In the genomic region with DNA sequence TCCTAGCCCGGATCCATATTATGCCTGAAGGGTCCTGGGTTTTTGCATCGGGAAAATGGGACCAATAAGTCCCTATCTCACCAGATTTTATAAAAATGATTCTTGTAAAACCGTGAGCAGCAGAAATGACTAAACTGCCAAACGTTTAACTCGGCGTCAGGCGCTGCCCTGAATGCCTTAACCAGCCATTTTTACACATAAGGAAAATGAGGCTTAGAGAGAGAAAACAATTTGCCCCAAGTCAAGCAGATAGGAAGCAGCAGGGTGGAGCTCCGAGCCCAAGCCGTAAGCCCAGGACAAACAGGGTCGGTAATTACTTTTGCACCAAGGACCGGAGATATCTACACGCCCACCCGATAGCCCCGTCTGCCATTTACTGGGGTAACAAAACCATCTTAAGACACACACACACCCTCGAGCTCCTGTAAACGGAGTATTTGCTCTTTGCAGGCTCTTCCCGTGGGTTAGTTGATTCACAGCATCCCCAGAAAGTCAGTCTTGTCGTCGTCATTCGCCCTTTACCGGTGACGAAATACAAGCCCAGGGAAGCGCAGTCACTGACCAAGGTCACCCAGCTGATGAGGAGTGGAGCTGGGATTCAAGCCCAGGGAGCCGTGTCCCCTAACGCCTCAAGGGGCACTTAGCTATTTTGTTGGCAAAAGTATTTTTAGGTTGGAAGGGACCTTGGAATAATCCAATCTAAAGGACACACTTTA, we compare ENCODE assay signal across 8 cellular contexts. TPM values are rescaled to one million over a fixed set of nuclear protein-coding genes. Genes with fewer than 3 reads are reported as not detected.
A peak's percentile ranks its signal among the peaks of the same experiment; 100 is the strongest.
DNase-seq lines count a peak whose midpoint lies in the region; ATAC-seq, FAIRE-seq and TF ChIP-seq lines count a peak whose summit lies in the region.

No MANE protein-coding gene starts in this region.

- dilution Hi-C loops in IMR-90 (cut with HindIII; ENCODE audit: low sequenced_read_pairs, unreplicated experiment) = no loop called here

- peak overlapping the region; percentile 56 for H3K56ac ChIP-seq in IMR-90 (ENCODE audit: extremely low read depth, insufficient read depth, low read length)

- in situ Hi-C loops in Caki2 (cut with HindIII; ENCODE audit: low pct_unique_long_range_greater_than_20kb, low sequenced_read_pairs) = no loop called here
- in situ Hi-C loops in IMR-90 (cut with MboI; ENCODE audit: low sequenced_read_pairs) = loop anchor here (25.0 kb wide), 1 partner anchor 761 kb away; the partner anchor contains the start of gene NFIX

- 2% methylated on average over 8 of the region's 25 CpGs; no CpG with 5 or more reads in 1 of the 2 experiments for WGBS in IMR-90 (ENCODE audit: extremely low coverage in 2 of 2, insufficient read length in 1 of 2), 2 experiments
- 0% methylated on average over 12 to 18 of the region's 25 CpGs for WGBS in gastroesophageal sphincter (ENCODE audit: low coverage in 1 of 2), 2 donors
- 1 to 2% methylated on average over 25 of the region's 25 CpGs for WGBS in sigmoid colon, 2 donors

- H2BK15ac ChIP-seq in IMR-90 (ENCODE audit: low read depth, low read length) = no peak overlapping the region

- H3K27me3 Mint-ChIP-seq in activated CD4-positive, alpha-beta memory T cell treated with anti-CD3 and anti-CD28 coated beads, Interleukin-2, amount 10 ng/mL, durations not matched to agents 7 days and 5 days = no peaks in the 10 kb centered on the region

- peak overlapping the region; percentile 86 for H3K4me3 Mint-ChIP-seq in activated CD4-positive, alpha-beta memory T cell treated with anti-CD3 and anti-CD28 coated beads, Interleukin-2, amount 10 ng/mL, durations not matched to agents 7 days and 5 days

- H3K36me3 ChIP-seq in IMR-90 (ENCODE audit: control insufficient read depth, insufficient read depth, low read length) = peaks cover 16% of the 10 kb centered on the region
- peaks cover 0 to 24% of the 10 kb centered on the region in 2 donors for H3K36me3 ChIP-seq in gastroesophageal sphincter
- peaks cover 7 to 24% (median 14%) of the 10 kb centered on the region in 4 donors for H3K36me3 ChIP-seq in sigmoid colon

- peak overlapping the region; percentile 13; the same call in 1 of the 2 replicates for H4K5ac ChIP-seq in IMR-90 (ENCODE audit: low read depth, low read length)

- ATAC-seq in IMR-90 (ENCODE audit: low read depth) = peak; percentile 7
- no peak for ATAC-seq in gastroesophageal sphincter
- no peak for ATAC-seq in HG03342 (IDR thresholded peaks at IDR 0.05; ENCODE audit: unreplicated experiment)

- peak overlapping the region; percentile 87 for H2AFZ ChIP-seq in IMR-90 (replicated peaks; ENCODE audit: low read length, poor library complexity)

- H3K27me3 ChIP-seq in IMR-90 (ENCODE audit: control insufficient read depth, insufficient read depth, low read length) (no peaks in the 10 kb centered on the region), gastroesophageal sphincter (no peaks in the 10 kb centered on the region), sigmoid colon (no peaks in the 10 kb centered on the region)

- peak overlapping the region; percentile 8 for H2BK5ac ChIP-seq in IMR-90 (ENCODE audit: low read depth, low read length, poor library complexity, severe bottlenecking)

- DNase-seq in Caki2 (ENCODE audit: low read depth) (peak; percentile 54), IMR-90 (peak; percentile 74), sigmoid colon (no peak), D721Med (ENCODE audit: insufficient read length, low spot score) (no peak), T-helper 9 cell (no peak)
- peak; percentile 30 for DNase-seq in activated CD4-positive, alpha-beta memory T cell treated with anti-CD3 and anti-CD28 coated beads, Interleukin-2, amount 10 ng/mL, durations not matched to agents 7 days and 5 days

- no peak overlapping the region for H2BK20ac ChIP-seq in IMR-90 (ENCODE audit: low read depth, low read length)

- H3K4me3 ChIP-seq in IMR-90 (ENCODE audit: insufficient read depth, low read depth, low read length) (peak overlapping the region; percentile 61), gastroesophageal sphincter (peak overlapping the region; percentile 67 to 87), sigmoid colon (peak overlapping the region; percentile 72 to 93 (median 87))

- TF ChIP-seq POLR2A in IMR-90 (IDR thresholded peaks at IDR 0.05; ENCODE audit: low read depth, low read length) (no peak), gastroesophageal sphincter (IDR thresholded peaks at IDR 0.05) (no peak), sigmoid colon (IDR thresholded peaks at IDR 0.05) (no peak)

- H3K79me1 ChIP-seq in IMR-90 (ENCODE audit: low read depth in 1 of 2, low read length in 2 of 2) = peaks cover 11 to 36% of the 10 kb centered on the region in 2 experiments; a peak in 3 of 4 replicates

- peak overlapping the region; percentile 75 for H3K14ac ChIP-seq in IMR-90 (replicated peaks; ENCODE audit: low read depth, low read length)

- POLR2A ChIA-PET in IMR-90 (lab: Charles Lee; ENCODE audit: unreplicated experiment) = interaction anchor here (0.6 to 1.1 kb wide), 4 partner anchors 17 to 794 kb away, joined by 3 to 5 read pairs (median 3); partner anchors contain the start of gene ZSWIM4
- POLR2A ChIA-PET in activated CD4-positive, alpha-beta memory T cell treated with anti-CD3 and anti-CD28 coated beads, Interleukin-2, amount 10 ng/mL, durations not matched to agents 7 days and 5 days (lab: Charles Lee) = interaction anchor here (0.9 to 2.9 kb wide), 24 partner anchors 10 to 485 kb away, joined by 3 to 34 read pairs (median 4); partner anchors contain the start of genes ASF1B, C19orf53, DCAF15 and MRI1

- H3K9me1 ChIP-seq in IMR-90 (ENCODE audit: insufficient read depth, low read length) = no peaks in the 10 kb centered on the region

- H3K9me3 Mint-ChIP-seq in activated CD4-positive, alpha-beta memory T cell treated with anti-CD3 and anti-CD28 coated beads, Interleukin-2, amount 10 ng/mL, durations not matched to agents 7 days and 5 days = no peaks in the 10 kb centered on the region

- H2BK120ac ChIP-seq in IMR-90 (ENCODE audit: low read depth, low read length) = 0 out of 2 replicates have a peak overlapping the region, but pooled peaks have one; percentile 2

- TF ChIP-seq CTCF in IMR-90 (conservative IDR thresholded peaks at IDR 0.05; ENCODE audit: low read depth, low read length) = no peak
- TF ChIP-seq CTCF in gastroesophageal sphincter (IDR thresholded peaks at IDR 0.05) = no peak
- no peak for TF ChIP-seq CTCF in sigmoid colon (IDR thresholded peaks at IDR 0.05)
- TF ChIP-seq CTCF in D721Med (IDR thresholded peaks at IDR 0.05; ENCODE audit: insufficient read depth, missing control alignments) = no peak

- peak overlapping the region; percentile 92 for H2AK9ac ChIP-seq in IMR-90 (replicated peaks; ENCODE audit: low read depth, low read length, poor library complexity)

- H3K27ac Mint-ChIP-seq in activated CD4-positive, alpha-beta memory T cell treated with anti-CD3 and anti-CD28 coated beads, Interleukin-2, amount 10 ng/mL, durations not matched to agents 7 days and 5 days = peak overlapping the region; percentile 75

- H4K91ac ChIP-seq in IMR-90 (ENCODE audit: insufficient read depth, low read depth, low read length) = peak overlapping the region; percentile 55

- H3K36me3 Mint-ChIP-seq in activated CD4-positive, alpha-beta memory T cell treated with anti-CD3 and anti-CD28 coated beads, Interleukin-2, amount 10 ng/mL, durations not matched to agents 7 days and 5 days (ENCODE audit: low read depth) = peaks cover 9% of the 10 kb centered on the region

- peaks cover 28% of the 10 kb centered on the region for H3K4me1 Mint-ChIP-seq in activated CD4-positive, alpha-beta memory T cell treated with anti-CD3 and anti-CD28 coated beads, Interleukin-2, amount 10 ng/mL, durations not matched to agents 7 days and 5 days

- peak overlapping the region; percentile 75 for H3K9ac ChIP-seq in IMR-90 (ENCODE audit: low read depth, low read length)

- H4K8ac ChIP-seq in IMR-90 (ENCODE audit: low read depth in 2 of 2, low read length in 2 of 2) = peak overlapping the region; percentile 48 to 77

- peak overlapping the region; percentile 47 for H3K4ac ChIP-seq in IMR-90 (ENCODE audit: low read depth, low read length)

- 0 out of 2 replicates have a peak, but pooled peaks cover 3% of the 10 kb centered on the region for H4K20me1 ChIP-seq in IMR-90 (ENCODE audit: insufficient read depth, low read length)

- no peak for TF ChIP-seq RAD21 in IMR-90 (IDR thresholded peaks at IDR 0.05; ENCODE audit: low read length)

- no peak for FAIRE-seq in D721Med (lab: Jason Lieb, UNC)

- intact Hi-C loops in IMR-90 (cut with micrococcal nuclease) (no loop called here), sigmoid colon (cut with DNase I) (no loop called here)

- H3K23ac ChIP-seq in IMR-90 (ENCODE audit: low read depth, low read length) = peak overlapping the region; percentile 64

- peak overlapping the region; percentile 91 for H3K4me2 ChIP-seq in IMR-90 (ENCODE audit: low read depth, low read length)

- BruUV-seq in IMR-90 (replicated peaks; lab: Mats Ljungman, UMichigan) = TSS peak; percentile 46

- H3K9me3 ChIP-seq in IMR-90 (ENCODE audit: control insufficient read depth, insufficient read depth, low read length) (no peaks in the 10 kb centered on the region), gastroesophageal sphincter (no peaks in the 10 kb centered on the region), sigmoid colon (no peaks in the 10 kb centered on the region)

- H3K27ac ChIP-seq in IMR-90 (ENCODE audit: insufficient read depth, low read length) (peak overlapping the region; percentile 27), gastroesophageal sphincter (peak overlapping the region; percentile 76 to 93 (median 92)), sigmoid colon (peak overlapping the region; percentile 87 to 92 (median 90))

- no peak overlapping the region for H3K18ac ChIP-seq in IMR-90 (ENCODE audit: low read depth, low read length)

- H3K4me1 ChIP-seq in IMR-90 (ENCODE audit: control insufficient read depth, insufficient read depth, low read length) (no peaks in the 10 kb centered on the region), gastroesophageal sphincter (peaks cover 0 to 29% (median 10%) of the 10 kb centered on the region in 3 donors), sigmoid colon (peaks cover 0 to 17% (median 13%) of the 10 kb centered on the region in 4 donors)

- peak overlapping the region; percentile 72; the same call in 1 of the 2 replicates for H2AK5ac ChIP-seq in IMR-90 (ENCODE audit: low read depth, low read length)

- no peak for TF ChIP-seq EP300 in gastroesophageal sphincter (IDR thresholded peaks at IDR 0.05)
- TF ChIP-seq EP300 in sigmoid colon (IDR thresholded peaks at IDR 0.05) = no peak

- CTCF ChIA-PET in IMR-90 (lab: Yijun Ruan, JAX) = interaction anchor here (0.7 kb wide), 1 partner anchor 9 kb away, joined by 3 read pairs; no protein-coding TSS in a partner anchor
- CTCF ChIA-PET in activated CD4-positive, alpha-beta memory T cell treated with anti-CD3 and anti-CD28 coated beads, Interleukin-2, amount 10 ng/mL, durations not matched to agents 7 days and 5 days (lab: Charles Lee) = interaction anchor here (0.9 to 2.6 kb wide), 11 partner anchors 14 to 470 kb away, joined by 3 to 20 read pairs (median 3); partner anchors contain the start of gene C19orf53

RNA-seq across cellular contexts. Expression of gene MRI1, which starts 16.0 kb away (rescaled TPM):
- total RNA-seq in Caki2 (2014; rRNA removed; shearing (Covaris generic); ENCODE audit: low replicate concordance) = 90.3 and 174 TPM in 2 replicates
- total RNA-seq in IMR-90 (2012; rRNA removed) (26.7 and 28.9 TPM in 2 replicates), gastroesophageal sphincter (10 to 100 TPM; 31.2 to 51.8 (median 42.2) TPM), sigmoid colon (10 to 100 TPM; 26.2 to 70.9 (median 41.3) TPM)
- polyA plus RNA-seq in IMR-90 (2012; rRNA removed) (37.6 and 45.5 TPM in 2 replicates), sigmoid colon (10 to 100 TPM in 2 of 3 donors, 1 to 10 TPM in 1; 5.8 to 27.4 (median 12.0) TPM)
- polyA plus RNA-seq in IMR-90 (2012; cell fraction: cytosol; rRNA removed) = 29.4 and 32.6 TPM in 2 replicates
- 200 and 405 TPM in 2 replicates for polyA plus RNA-seq in IMR-90 (2012; cell fraction: nucleus; rRNA removed; ENCODE audit: low replicate concordance)
- 10 to 100 TPM; 22.4 to 22.7 TPM for total RNA-seq in activated CD4-positive, alpha-beta memory T cell treated with anti-CD3 and anti-CD28 coated beads, Interleukin-2, amount 10 ng/mL, durations not matched to agents 7 days and 5 days

RNA-seq across cellular contexts. Expression of gene C19orf53, which starts 25.9 kb away (rescaled TPM):
- 170 and 176 TPM in 2 replicates for total RNA-seq in Caki2 (2014; rRNA removed; shearing (Covaris generic); ENCODE audit: low replicate concordance)
- total RNA-seq in IMR-90 (2012; rRNA removed) (61.3 and 68.3 TPM in 2 replicates), gastroesophageal sphincter (100 to 1,000 TPM; 123 to 142 (median 128) TPM), sigmoid colon (100 to 1,000 TPM; 139 to 229 (median 198) TPM)
- polyA plus RNA-seq in IMR-90 (2012; rRNA removed) (290 and 349 TPM in 2 replicates), sigmoid colon (100 to 1,000 TPM; 105 to 133 (median 113) TPM)
- polyA plus RNA-seq in IMR-90 (2012; cell fraction: cytosol; rRNA removed) = 572 and 791 TPM in 2 replicates
- 129 and 215 TPM in 2 replicates for polyA plus RNA-seq in IMR-90 (2012; cell fraction: nucleus; rRNA removed; ENCODE audit: low replicate concordance)
- total RNA-seq in activated CD4-positive, alpha-beta memory T cell treated with anti-CD3 and anti-CD28 coated beads, Interleukin-2, amount 10 ng/mL, durations not matched to agents 7 days and 5 days = 10 to 100 TPM; 79.4 to 83.7 TPM

RNA-seq across cellular contexts. Expression of gene ZSWIM4, which starts 46.9 kb away (rescaled TPM):
- 6.2 and 6.3 TPM in 2 replicates for total RNA-seq in Caki2 (2014; rRNA removed; shearing (Covaris generic); ENCODE audit: low replicate concordance)
- total RNA-seq in IMR-90 (2012; rRNA removed) (1.9 and 2.2 TPM in 2 replicates), gastroesophageal sphincter (1 to 10 TPM; 3.9 to 9.2 (median 4.2) TPM), sigmoid colon (1 to 10 TPM; 2.3 to 4.4 (median 3.3) TPM)
- polyA plus RNA-seq in IMR-90 (2012; rRNA removed) (6.2 and 7.6 TPM in 2 replicates), sigmoid colon (1 to 10 TPM in 2 of 3 donors, under 1 TPM in 1; 0.60 to 3.3 (median 1.4) TPM)
- 4.7 and 10.4 TPM in 2 replicates for polyA plus RNA-seq in IMR-90 (2012; cell fraction: cytosol; rRNA removed)
- 13.1 and 27.5 TPM in 2 replicates for polyA plus RNA-seq in IMR-90 (2012; cell fraction: nucleus; rRNA removed; ENCODE audit: low replicate concordance)
- total RNA-seq in activated CD4-positive, alpha-beta memory T cell treated with anti-CD3 and anti-CD28 coated beads, Interleukin-2, amount 10 ng/mL, durations not matched to agents 7 days and 5 days = 10 to 100 TPM; 10.1 to 10.4 TPM

Comparison
In these comparisons a context has a peak if more than half of its experiments do, and no peak if none do; other contexts are left out.
1. DNase-seq: peak in Caki2 (single experiment), IMR-90 (single experiment) and activated CD4-positive, alpha-beta memory T cell treated with anti-CD3 and anti-CD28 coated beads, Interleukin-2, amount 10 ng/mL, durations not matched to agents 7 days and 5 days (single experiment); none in sigmoid colon (single experiment), D721Med (single experiment) and T-helper 9 cell (single experiment).
2. H3K27ac ChIP-seq: peak in every context shown above with its lines; median percentile 92 in gastroesophageal sphincter; 90 in sigmoid colon; 27 in IMR-90.
3. Peak in every context shown above with its lines, with median percentiles within 50 percentile points of each other: H3K4me3 ChIP-seq.